Comparison of ENCODE assay signal across 1 cellular context in genomic region chr20:37253087-37253486, GRCh38.
TF ChIP-seq lines count a peak whose summit lies in the region.

No MANE protein-coding gene starts in this region.

TF ChIP-seq in HepG2, 621 proteins besides CTCF, POLR2A, EP300 and RAD21:
- TF ChIP-seq KDM2A (CRISPR knock-in tag; IDR thresholded peaks at IDR 0.05; ENCODE audit: borderline replicate concordance, low read depth) (0 out of 2 replicates have a peak, but pooled peaks have one; percentile 16), KIAA2018 (CRISPR knock-in tag; IDR thresholded peaks at IDR 0.05; ENCODE audit: borderline replicate concordance) (no peak), ZMYM3 (CRISPR knock-in tag; IDR thresholded peaks at IDR 0.05) (no peak)
